8 cellular contexts compared by ENCODE assay signal in the genomic region with DNA sequence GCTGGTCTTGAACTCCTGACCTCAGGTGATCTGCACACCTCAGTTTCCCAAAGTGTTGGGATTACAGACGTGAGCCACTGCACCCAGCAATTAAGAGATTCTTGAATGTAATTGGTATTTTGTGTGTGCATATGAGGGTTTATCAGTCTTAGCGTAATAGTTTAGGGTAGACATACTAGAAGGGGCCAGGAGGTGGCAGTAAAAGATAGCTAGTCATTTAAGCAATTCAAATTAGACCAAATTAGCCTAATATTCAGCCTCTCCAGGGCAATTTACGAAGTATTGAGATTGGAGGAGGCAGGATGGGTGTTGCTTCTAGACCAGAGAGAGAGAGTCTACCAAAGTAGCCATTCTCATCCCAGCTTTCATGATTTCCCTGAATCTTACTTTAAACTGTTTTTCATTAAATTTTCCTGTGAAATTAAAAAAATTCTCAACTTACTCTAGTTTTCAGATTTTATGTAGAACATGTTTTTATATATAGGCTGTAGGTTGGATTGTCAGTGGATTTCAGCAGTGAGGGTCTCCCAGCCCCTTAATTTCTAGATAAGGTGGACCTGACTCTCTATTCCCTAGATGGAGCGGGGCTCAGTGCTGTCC.
A peak's percentile ranks its signal among the peaks of the same experiment; 100 is the strongest.
DNase-seq lines count a peak whose midpoint lies in the region; ATAC-seq and TF ChIP-seq lines count a peak whose summit lies in the region.

No MANE protein-coding gene starts in this region.

- in situ Hi-C loops in ACHN (cut with HindIII; ENCODE audit: low pct_ligation_motif_present, low pct_unique_long_range_greater_than_20kb, low sequenced_read_pairs), result no loop called here

- no peak for ATAC-seq in HG02852 (IDR thresholded peaks at IDR 0.05; ENCODE audit: unreplicated experiment)

- peak; percentile 66 for TF ChIP-seq CTCF in fibroblast of pulmonary artery (IDR thresholded peaks at IDR 0.05; ENCODE audit: low read length, missing control alignments)

- peak; percentile 73 for DNase-seq in ACHN
- DNase-seq in GM04504 (ENCODE audit: low read depth), result peak; percentile 10
- DNase-seq in NCI-H1417 (lab: John Stamatoyannopoulos, UW), result peak; percentile 16 to 74 (median 24)
- DNase-seq in SKM-1 treated with dmso at 0.1 percent for 144 hours (lab: John Stamatoyannopoulos, UW; ENCODE audit: unreplicated experiment), result peak; percentile 61
- peak; percentile 69 for DNase-seq in fibroblast of pulmonary artery (ENCODE audit: low read depth)
- peak; percentile 3 for DNase-seq in pulmonary artery endothelial cell (ENCODE audit: low read depth, low spot score)
- no peak for DNase-seq in stimulated activated naive CD4-positive, alpha-beta T cell treated with Interleukin-2 at 50 U/mL for 16 hours (lab: John Stamatoyannopoulos, UW)

- H3K4me3 ChIP-seq in fibroblast of pulmonary artery (replicated peaks; ENCODE audit: low read depth, low read length), result no peak overlapping the region
